ENCODE assay signal across 8 cellular contexts in genomic region chr17:5437721-5438317, GRCh38. TPM values are rescaled to one million over a fixed set of nuclear protein-coding genes. Genes with fewer than 3 reads are reported as not detected.
DNase-seq lines count a peak whose midpoint lies in the region; ATAC-seq and TF ChIP-seq lines count a peak whose summit lies in the region.

No MANE protein-coding gene starts in this region.

- H3K4me1 Mint-ChIP-seq in CD4-positive, alpha-beta memory T cell = peaks cover 21 to 47% (median 30%) of the 10 kb centered on the region in 4 donors
- peaks cover 17 to 19% of the 10 kb centered on the region in 2 donors for H3K4me1 Mint-ChIP-seq in effector memory CD8-positive, alpha-beta T cell (ENCODE audit: low read depth in 2 of 2)
- peaks cover 37% of the 10 kb centered on the region for H3K4me1 Mint-ChIP-seq in neural crest cell

- H3K36me3 ChIP-seq in CD4-positive, alpha-beta memory T cell (ENCODE audit: insufficient read depth, low read length) = peaks cover 30% of the 10 kb centered on the region
- peaks cover 55% of the 10 kb centered on the region for H3K36me3 ChIP-seq in OCI-LY1 (ENCODE audit: insufficient read depth, low read length)

- peak overlapping the region; percentile 80 for H3K27ac ChIP-seq in CD4-positive, alpha-beta memory T cell (ENCODE audit: low read depth, low read length)
- no peak overlapping the region for H3K27ac ChIP-seq in OCI-LY1 (ENCODE audit: low read depth, low read length, poor library complexity, severe bottlenecking)

- H2AFZ ChIP-seq in OCI-LY1 (ENCODE audit: low read length) = no peak overlapping the region

- peak overlapping the region; percentile 97 for H3K9ac ChIP-seq in OCI-LY1 (ENCODE audit: low read length)

- peak in 1 of 5 donors; percentile 50 for DNase-seq in CD4-positive, alpha-beta memory T cell
- DNase-seq in effector memory CD8-positive, alpha-beta T cell = no peak
- no peak for DNase-seq in neural crest cell (ENCODE audit: low read depth, low spot score)
- DNase-seq in NCI-H187 (lab: John Stamatoyannopoulos, UW) = no peak
- no peak for DNase-seq in NCI-H2081 treated with DMSO at 0.1 percent for 48 hours (lab: John Stamatoyannopoulos, UW)
- no peak for DNase-seq in NCI-H748 treated with DMSO at 0.1 percent for 48 hours (lab: John Stamatoyannopoulos, UW)
- no peak for DNase-seq in COLO829 (ENCODE audit: low spot score)

- TF ChIP-seq CTCF in OCI-LY1 (IDR thresholded peaks at IDR 0.05; ENCODE audit: low read length) = no peak
- TF ChIP-seq CTCF in neural crest cell (conservative IDR thresholded peaks at IDR 0.05) = no peak

- CTCF ChIA-PET in CD4-positive, alpha-beta memory T cell (lab: Charles Lee; ENCODE audit: partially characterized antibody) = interaction anchor here (0.5 to 4.0 kb wide), 4 partner anchors 9 to 376 kb away, joined by 3 to 26 read pairs (median 15); no protein-coding TSS in a partner anchor

- H3K36me3 Mint-ChIP-seq in CD4-positive, alpha-beta memory T cell = peaks cover 31 to 53% of the 10 kb centered on the region in 2 donors
- H3K36me3 Mint-ChIP-seq in effector memory CD8-positive, alpha-beta T cell (ENCODE audit: insufficient read depth) = peaks cover 44% of the 10 kb centered on the region
- H3K36me3 Mint-ChIP-seq in neural crest cell (ENCODE audit: low read depth) = peaks cover 10% of the 10 kb centered on the region

- no peaks in the 10 kb centered on the region for H3K9me2 ChIP-seq in OCI-LY1 (ENCODE audit: low read depth, low read length)

- peaks cover 20% of the 10 kb centered on the region for H3K79me2 ChIP-seq in OCI-LY1 (ENCODE audit: insufficient read depth, low read length)

- H3K4me1 ChIP-seq in CD4-positive, alpha-beta memory T cell (ENCODE audit: insufficient read depth, low read length) = peaks cover 34% of the 10 kb centered on the region
- peaks cover 27% of the 10 kb centered on the region for H3K4me1 ChIP-seq in OCI-LY1 (ENCODE audit: insufficient read depth, low read length, severe bottlenecking)

- H4K20me1 ChIP-seq in OCI-LY1 (ENCODE audit: insufficient read depth, low read length) = no peaks in the 10 kb centered on the region

- intact Hi-C loops in CD4-positive, alpha-beta memory T cell (cut with micrococcal nuclease) = no loop called here

- POLR2A ChIA-PET in CD4-positive, alpha-beta memory T cell (lab: Charles Lee; ENCODE audit: partially characterized antibody) = interaction anchor here (1.1 to 4.9 kb wide), 3 partner anchors 10 to 31 kb away, joined by 3 to 56 read pairs (median 5); partner anchors contain the start of genes DHX33, NUP88 and RPAIN

- no peaks in the 10 kb centered on the region for H3K9me3 ChIP-seq in CD4-positive, alpha-beta memory T cell (ENCODE audit: control insufficient read depth in 1 of 2, low read length in 2 of 2)
- H3K9me3 ChIP-seq in OCI-LY1 (ENCODE audit: low read length) = no peaks in the 10 kb centered on the region

- peak overlapping the region; percentile 92 for H3K4me2 ChIP-seq in OCI-LY1 (ENCODE audit: low read length)

- H3K27ac Mint-ChIP-seq in CD4-positive, alpha-beta memory T cell = peak overlapping the region; percentile 77 to 92 (median 89)
- peak overlapping the region; percentile 89 to 93 for H3K27ac Mint-ChIP-seq in effector memory CD8-positive, alpha-beta T cell
- H3K27ac Mint-ChIP-seq in neural crest cell (ENCODE audit: unreplicated experiment) = no peak overlapping the region

- peak overlapping the region; percentile 8 to 68 for H3K4me3 ChIP-seq in CD4-positive, alpha-beta memory T cell (ENCODE audit: low read length in 2 of 2)
- H3K4me3 ChIP-seq in OCI-LY1 (ENCODE audit: low read depth, low read length, poor library complexity, severe bottlenecking) = peak overlapping the region; percentile 95

- H3K9me3 Mint-ChIP-seq in CD4-positive, alpha-beta memory T cell = no peaks in the 10 kb centered on the region
- H3K9me3 Mint-ChIP-seq in effector memory CD8-positive, alpha-beta T cell = no peaks in the 10 kb centered on the region
- H3K9me3 Mint-ChIP-seq in neural crest cell = no peaks in the 10 kb centered on the region

- peak overlapping the region; percentile 83 to 94 (median 86) for H3K4me3 Mint-ChIP-seq in CD4-positive, alpha-beta memory T cell
- H3K4me3 Mint-ChIP-seq in effector memory CD8-positive, alpha-beta T cell = peak overlapping the region; percentile 80 to 84
- peak overlapping the region; percentile 94 for H3K4me3 Mint-ChIP-seq in neural crest cell

- ATAC-seq in effector memory CD8-positive, alpha-beta T cell (replicated peaks) = no peak

- peaks cover 10% of the 10 kb centered on the region; the same call in 1 of the 2 replicates for H3F3A ChIP-seq in OCI-LY1 (ENCODE audit: insufficient read depth, low read length)

- H3K27me3 Mint-ChIP-seq in CD4-positive, alpha-beta memory T cell = no peaks in the 10 kb centered on the region
- no peaks in the 10 kb centered on the region for H3K27me3 Mint-ChIP-seq in effector memory CD8-positive, alpha-beta T cell
- no peaks in the 10 kb centered on the region for H3K27me3 Mint-ChIP-seq in neural crest cell (ENCODE audit: low read depth)

- no peaks in the 10 kb centered on the region for H3K27me3 ChIP-seq in CD4-positive, alpha-beta memory T cell (ENCODE audit: insufficient read depth, low read length)
- H3K27me3 ChIP-seq in OCI-LY1 (ENCODE audit: insufficient read depth, low read length) = no peaks in the 10 kb centered on the region

RNA-seq across cellular contexts. Expression of gene C1QBP, which starts 1.1 kb away (rescaled TPM):
- total RNA-seq in CD4-positive, alpha-beta memory T cell = 10 to 100 TPM; 73.1 to 78.9 TPM
- polyA plus RNA-seq in CD4-positive, alpha-beta memory T cell = 100 to 1,000 TPM; 248 to 411 TPM
- 202 and 221 TPM in 2 replicates for total RNA-seq in neural crest cell

RNA-seq across cellular contexts. Expression of gene RPAIN, which starts 17.8 kb away (rescaled TPM):
- 10 to 100 TPM; 84.1 to 84.9 TPM for total RNA-seq in CD4-positive, alpha-beta memory T cell
- polyA plus RNA-seq in CD4-positive, alpha-beta memory T cell = 10 to 100 TPM; 32.2 to 37.4 TPM
- total RNA-seq in neural crest cell = 99.8 and 103 TPM in 2 replicates

RNA-seq across cellular contexts. Expression of gene NUP88, which starts 18.4 kb away (rescaled TPM):
- total RNA-seq in CD4-positive, alpha-beta memory T cell = 10 to 100 TPM; 91.0 to 92.5 TPM
- 100 to 1,000 TPM; 110 to 142 TPM for polyA plus RNA-seq in CD4-positive, alpha-beta memory T cell
- 91.2 and 102 TPM in 2 replicates for total RNA-seq in neural crest cell

RNA-seq across cellular contexts. Expression of gene DHX33, which starts 31.0 kb away (rescaled TPM):
- 10 to 100 TPM; 10.5 to 11.5 TPM for total RNA-seq in CD4-positive, alpha-beta memory T cell
- polyA plus RNA-seq in CD4-positive, alpha-beta memory T cell = under 1 TPM; 0.59 to 0.70 TPM
- 35.3 and 37.5 TPM in 2 replicates for total RNA-seq in neural crest cell

RNA-seq across cellular contexts. Expression of gene DERL2, which starts 48.2 kb away (rescaled TPM):
- total RNA-seq in CD4-positive, alpha-beta memory T cell = 10 to 100 TPM; 85.0 to 86.2 TPM
- polyA plus RNA-seq in CD4-positive, alpha-beta memory T cell = 10 to 100 TPM; 66.2 to 95.9 TPM
- 71.5 and 74.6 TPM in 2 replicates for total RNA-seq in neural crest cell
